In genomic region chr18:3441290-3441689, GRCh38 we compare ENCODE assay signal across 8 cellular contexts. TPM values are rescaled to one million over a fixed set of nuclear protein-coding genes. Genes with fewer than 3 reads are reported as not detected.
DNase-seq lines count a peak whose midpoint lies in the region; ATAC-seq and TF ChIP-seq lines count a peak whose summit lies in the region.

No MANE protein-coding gene starts in this region.

- no peaks in the 10 kb centered on the region for H3K27me3 ChIP-seq in left ventricle myocardium inferior (ENCODE audit: low read depth)

- no peaks in the 10 kb centered on the region for H3K27me3 Mint-ChIP-seq in activated CD4-positive, alpha-beta memory T cell treated with anti-CD3 and anti-CD28 coated beads for 36 hours
- H3K27me3 Mint-ChIP-seq in activated CD4-positive, alpha-beta memory T cell treated with anti-CD3 and anti-CD28 coated beads, Interleukin-2, amount 10 ng/mL, durations not matched to agents 7 days and 5 days: peaks cover 9% of the 10 kb centered on the region

- POLR2A ChIA-PET in activated CD4-positive, alpha-beta memory T cell treated with anti-CD3 and anti-CD28 coated beads for 36 hours (lab: Charles Lee): no interaction called here
- POLR2A ChIA-PET in activated CD4-positive, alpha-beta memory T cell treated with anti-CD3 and anti-CD28 coated beads, Interleukin-2, amount 10 ng/mL, durations not matched to agents 7 days and 5 days (lab: Charles Lee): no interaction called here

- H3K4me1 ChIP-seq in left ventricle myocardium inferior: peaks cover 6% of the 10 kb centered on the region

- H3K9me3 ChIP-seq in left ventricle myocardium inferior (replicated peaks): no peaks in the 10 kb centered on the region

- H3K9me3 Mint-ChIP-seq in activated CD4-positive, alpha-beta memory T cell treated with anti-CD3 and anti-CD28 coated beads for 36 hours: no peaks in the 10 kb centered on the region
- no peaks in the 10 kb centered on the region for H3K9me3 Mint-ChIP-seq in activated CD4-positive, alpha-beta memory T cell treated with anti-CD3 and anti-CD28 coated beads, Interleukin-2, amount 10 ng/mL, durations not matched to agents 7 days and 5 days

- H3K4me1 Mint-ChIP-seq in activated CD4-positive, alpha-beta memory T cell treated with anti-CD3 and anti-CD28 coated beads for 36 hours (ENCODE audit: low read depth): peaks cover 6% of the 10 kb centered on the region
- H3K4me1 Mint-ChIP-seq in activated CD4-positive, alpha-beta memory T cell treated with anti-CD3 and anti-CD28 coated beads, Interleukin-2, amount 10 ng/mL, durations not matched to agents 7 days and 5 days: peaks cover 5% of the 10 kb centered on the region

- ATAC-seq in GM21528 (IDR thresholded peaks at IDR 0.05; ENCODE audit: low FRiP score, unreplicated experiment): no peak

- intact Hi-C loops in activated CD4-positive, alpha-beta memory T cell treated with anti-CD3 and anti-CD28 coated beads for 36 hours (cut with micrococcal nuclease): no loop called here
- intact Hi-C loops in left ventricle myocardium inferior (cut with micrococcal nuclease) (loop anchor here (10.0 kb wide), 2 partner anchors 224 to 526 kb away; no protein-coding TSS in a partner anchor), posterior vena cava (cut with DNase I) (no loop called here)

- H3K36me3 ChIP-seq in left ventricle myocardium inferior: no peaks in the 10 kb centered on the region

- no peak overlapping the region for H3K27ac Mint-ChIP-seq in activated CD4-positive, alpha-beta memory T cell treated with anti-CD3 and anti-CD28 coated beads for 36 hours
- H3K27ac Mint-ChIP-seq in activated CD4-positive, alpha-beta memory T cell treated with anti-CD3 and anti-CD28 coated beads, Interleukin-2, amount 10 ng/mL, durations not matched to agents 7 days and 5 days: no peak overlapping the region

- peak; percentile 55 for TF ChIP-seq CTCF in left ventricle myocardium inferior (IDR thresholded peaks at IDR 0.05; ENCODE audit: borderline replicate concordance)

- H3K27ac ChIP-seq in left ventricle myocardium inferior (replicated peaks): no peak overlapping the region

- CTCF ChIA-PET in activated CD4-positive, alpha-beta memory T cell treated with anti-CD3 and anti-CD28 coated beads for 36 hours (lab: Charles Lee): interaction anchor here (1.4 to 1.7 kb wide), 3 partner anchors 13 to 224 kb away, joined by 6 to 9 read pairs (median 7); no protein-coding TSS in a partner anchor
- CTCF ChIA-PET in activated CD4-positive, alpha-beta memory T cell treated with anti-CD3 and anti-CD28 coated beads, Interleukin-2, amount 10 ng/mL, durations not matched to agents 7 days and 5 days (lab: Charles Lee): interaction anchor here (1.1 to 1.6 kb wide), 2 partner anchors 153 to 225 kb away, joined by 3 read pairs; no protein-coding TSS in a partner anchor

- H3K36me3 Mint-ChIP-seq in activated CD4-positive, alpha-beta memory T cell treated with anti-CD3 and anti-CD28 coated beads for 36 hours: no peaks in the 10 kb centered on the region
- no peaks in the 10 kb centered on the region for H3K36me3 Mint-ChIP-seq in activated CD4-positive, alpha-beta memory T cell treated with anti-CD3 and anti-CD28 coated beads, Interleukin-2, amount 10 ng/mL, durations not matched to agents 7 days and 5 days (ENCODE audit: low read depth)

- no peak overlapping the region for H3K4me3 ChIP-seq in left ventricle myocardium inferior

- DNase-seq in activated CD4-positive, alpha-beta memory T cell treated with anti-CD3 and anti-CD28 coated beads for 36 hours: peak; percentile 39
- no peak for DNase-seq in activated CD4-positive, alpha-beta memory T cell treated with anti-CD3 and anti-CD28 coated beads, Interleukin-2, amount 10 ng/mL, durations not matched to agents 7 days and 5 days
- DNase-seq in SW480 (ENCODE audit: low spot score) (peak; percentile 75), left ventricle myocardium inferior (no peak), superior temporal gyrus (ENCODE audit: extremely low spot score) (peak; percentile 68), cortex of kidney (lab: John Stamatoyannopoulos, UW) (no peak), posterior vena cava (ENCODE audit: low spot score) (no peak)

- no peak overlapping the region for H3K4me3 Mint-ChIP-seq in activated CD4-positive, alpha-beta memory T cell treated with anti-CD3 and anti-CD28 coated beads for 36 hours
- no peak overlapping the region for H3K4me3 Mint-ChIP-seq in activated CD4-positive, alpha-beta memory T cell treated with anti-CD3 and anti-CD28 coated beads, Interleukin-2, amount 10 ng/mL, durations not matched to agents 7 days and 5 days

RNA-seq across cellular contexts. Expression of gene TGIF1, which starts 8.7 kb away (rescaled TPM):
- total RNA-seq in activated CD4-positive, alpha-beta memory T cell treated with anti-CD3 and anti-CD28 coated beads for 36 hours: 10 to 100 TPM; 45.9 to 51.4 TPM
- 10 to 100 TPM; 23.3 to 24.7 TPM for total RNA-seq in activated CD4-positive, alpha-beta memory T cell treated with anti-CD3 and anti-CD28 coated beads, Interleukin-2, amount 10 ng/mL, durations not matched to agents 7 days and 5 days
- 8.1 TPM for total RNA-seq in left ventricle myocardium inferior
- total RNA-seq in posterior vena cava: 10 to 100 TPM; 25.9 to 30.0 TPM

Comparison
In these comparisons a context has a peak if more than half of its experiments do, and no peak if none do; other contexts are left out.
1. DNase-seq: peak in activated CD4-positive, alpha-beta memory T cell treated with anti-CD3 and anti-CD28 coated beads for 36 hours (single experiment), SW480 (single experiment) and superior temporal gyrus (single experiment); none in activated CD4-positive, alpha-beta memory T cell treated with anti-CD3 and anti-CD28 coated beads, Interleukin-2, amount 10 ng/mL, durations not matched to agents 7 days and 5 days (single experiment), left ventricle myocardium inferior (single experiment), cortex of kidney (single experiment) and posterior vena cava (single experiment).